In genomic region chr1:1370771-1371300, GRCh38 we compare ENCODE assay signal across 21 cellular contexts. TPM values are rescaled to one million over a fixed set of nuclear protein-coding genes. Genes with fewer than 3 reads are reported as not detected.
DNase-seq lines count a peak whose midpoint lies in the region; ATAC-seq, FAIRE-seq and TF ChIP-seq lines count a peak whose summit lies in the region.
"Had no signal": no experiment of that assay in that cellular context is flagged by ENCODE, and none has a peak within 500 bp of the region (broad histone marks: within the 10 kb centered on the region; RNA-seq: fewer than 3 reads in every experiment).

No MANE protein-coding gene starts in this region.

- H3K4me1 ChIP-seq in SK-N-SH (ENCODE audit: control insufficient read depth in 1 of 2, insufficient read depth in 2 of 2, low read depth in 1 of 2, low read length in 1 of 2) = peaks cover 0 to 23% of the 10 kb centered on the region in 2 experiments; a peak in 1 of 4 replicates
- peaks cover 0 to 19% of the 10 kb centered on the region in 2 donors for H3K4me1 ChIP-seq in kidney (ENCODE audit: control insufficient read depth in 1 of 2, insufficient read depth in 1 of 2, low read depth in 1 of 2, low read length in 2 of 2)
- H3K4me1 ChIP-seq: parathyroid adenoma had no signal

- intact Hi-C loops in natural killer cell (cut with micrococcal nuclease) = no loop called here
- intact Hi-C loops in kidney (cut with DNase I) = no loop called here

- H3K4me3 ChIP-seq in SK-N-SH (ENCODE audit: low read depth in 2 of 2, low read length in 1 of 2) (no peak overlapping the region), kidney (ENCODE audit: low read length in 2 of 2) (no peak overlapping the region)
- H3K4me3 ChIP-seq: dorsolateral prefrontal cortex, right atrium auricular region had no signal

- H2AFZ ChIP-seq in SK-N-SH (ENCODE audit: low read depth) = no peak overlapping the region
- H2AFZ ChIP-seq: parathyroid adenoma had no signal

- TF ChIP-seq CTCF in SK-N-SH (IDR thresholded peaks at IDR 0.05) (no peak), natural killer cell (IDR thresholded peaks at IDR 0.05) (no peak), kidney (IDR thresholded peaks at IDR 0.05; ENCODE audit: borderline replicate concordance, extremely low read depth, insufficient read depth) (no peak)

- FAIRE-seq in kidney (lab: Jason Lieb, UNC) = no peak
- FAIRE-seq: islet of Langerhans had no signal

- H3K36me3 ChIP-seq in SK-N-SH (replicated peaks in 1 of 2; ENCODE audit: control insufficient read depth in 1 of 2, insufficient read depth in 2 of 2, low read length in 1 of 2) (peaks cover 0 to 8% of the 10 kb centered on the region in 2 experiments), kidney (ENCODE audit: control insufficient read depth in 1 of 2, insufficient read depth in 2 of 2, low read length in 2 of 2) (no peaks in the 10 kb centered on the region)

- no peak for TF ChIP-seq EP300 in SK-N-SH (IDR thresholded peaks at IDR 0.05; ENCODE audit: borderline replicate concordance in 1 of 2, low read depth in 1 of 2, low read length in 1 of 2)

- no peak for DNase-seq in SK-N-SH
- no peak for DNase-seq in natural killer cell
- no peak for DNase-seq in natural killer cell treated with Interleukin-12 subunit alpha and Interleukin-12 subunit beta and Interleukin-15 and Interleukin-18, amount 100 ng/mL, for 72 hours (ENCODE audit: low spot score)
- peak; percentile 69 for DNase-seq in kidney
- DNase-seq in C1 segment of cervical spinal cord (lab: John Stamatoyannopoulos, UW) = no peak
- DNase-seq in AG20443 (ENCODE audit: low spot score) = no peak
- DNase-seq: 8988T, cerebellar nuclear complex, dorsolateral prefrontal cortex, NCI-H446 treated with DMSO at 0.1 percent for 48 hours, nephron progenitor cell, spleen, WERI-Rb-1 had no signal

- peak overlapping the region in 1 of 2 donors; percentile 79 for H3K27ac Mint-ChIP-seq in natural killer cell
- no peak overlapping the region for H3K27ac Mint-ChIP-seq in natural killer cell treated with Interleukin-12 subunit alpha and Interleukin-12 subunit beta and Interleukin-15 and Interleukin-18, amount 100 ng/mL, for 72 hours
- H3K27ac Mint-ChIP-seq: activated naive CD8-positive, alpha-beta T cell treated with anti-CD3 and anti-CD28 coated beads for 36 hours; nephron progenitor cell had no signal

- 73% methylated on average over 4 of the region's 16 CpGs for WGBS in SK-N-SH (ENCODE audit: low lambda C conversion rate)

- H3K9me3 Mint-ChIP-seq in natural killer cell = no peaks in the 10 kb centered on the region
- H3K9me3 Mint-ChIP-seq in natural killer cell treated with Interleukin-12 subunit alpha and Interleukin-12 subunit beta and Interleukin-15 and Interleukin-18, amount 100 ng/mL, for 72 hours = no peaks in the 10 kb centered on the region
- H3K9me3 Mint-ChIP-seq: activated naive CD8-positive, alpha-beta T cell treated with anti-CD3 and anti-CD28 coated beads for 36 hours; nephron progenitor cell had no signal

- no peaks in the 10 kb centered on the region for H3K9me2 ChIP-seq in SK-N-SH

- POLR2A ChIA-PET in SK-N-SH (lab: Yijun Ruan, JAX) = interaction anchor here (0.7 to 1.3 kb wide), 3 partner anchors 11 to 28 kb away, joined by 3 read pairs; partner anchors contain the start of gene CCNL2

- peaks cover 10 to 27% of the 10 kb centered on the region in 2 donors for H3K4me1 Mint-ChIP-seq in natural killer cell
- H3K4me1 Mint-ChIP-seq in natural killer cell treated with Interleukin-12 subunit alpha and Interleukin-12 subunit beta and Interleukin-15 and Interleukin-18, amount 100 ng/mL, for 72 hours (ENCODE audit: low read depth in 2 of 2) = peaks cover 0 to 6% of the 10 kb centered on the region in 2 donors

- no peak for TF ChIP-seq RAD21 in SK-N-SH (IDR thresholded peaks at IDR 0.05; ENCODE audit: low read length)

- H3K9ac ChIP-seq in SK-N-SH (no peak overlapping the region), kidney (ENCODE audit: low read length in 2 of 2) (no peak overlapping the region)
- H3K9ac ChIP-seq: parathyroid adenoma had no signal

- H3K27me3 Mint-ChIP-seq in natural killer cell (ENCODE audit: low read depth in 2 of 2) = no peaks in the 10 kb centered on the region
- no peaks in the 10 kb centered on the region for H3K27me3 Mint-ChIP-seq in natural killer cell treated with Interleukin-12 subunit alpha and Interleukin-12 subunit beta and Interleukin-15 and Interleukin-18, amount 100 ng/mL, for 72 hours
- H3K27me3 Mint-ChIP-seq: activated CD8-positive, alpha-beta memory T cell treated with anti-CD3 and anti-CD28 coated beads, Interleukin-2, amount 10 ng/mL, durations not matched to agents 7 days and 5 days; activated naive CD8-positive, alpha-beta T cell treated with anti-CD3 and anti-CD28 coated beads for 36 hours had no signal

- H3K79me2 ChIP-seq in SK-N-SH (ENCODE audit: insufficient read depth) = peaks cover 30% of the 10 kb centered on the region
- H3K79me2 ChIP-seq: parathyroid adenoma had no signal

- no peaks in the 10 kb centered on the region for H4K20me1 ChIP-seq in SK-N-SH (ENCODE audit: insufficient read depth)

- no peaks in the 10 kb centered on the region for H3K27me3 ChIP-seq in SK-N-SH (ENCODE audit: insufficient read depth)
- H3K27me3 ChIP-seq: dorsolateral prefrontal cortex, right atrium auricular region, spleen had no signal

- H3K27ac ChIP-seq in SK-N-SH (ENCODE audit: low read depth in 2 of 2, low read length in 1 of 2) (no peak overlapping the region), kidney (ENCODE audit: low read depth in 2 of 2, low read length in 2 of 2) (no peak overlapping the region)
- H3K27ac ChIP-seq: parathyroid adenoma, right atrium auricular region had no signal

- peak overlapping the region; percentile 32 for H3K4me3 Mint-ChIP-seq in natural killer cell
- no peak overlapping the region for H3K4me3 Mint-ChIP-seq in natural killer cell treated with Interleukin-12 subunit alpha and Interleukin-12 subunit beta and Interleukin-15 and Interleukin-18, amount 100 ng/mL, for 72 hours
- H3K4me3 Mint-ChIP-seq: nephron progenitor cell had no signal

- H3F3A ChIP-seq in SK-N-SH (replicated peaks; ENCODE audit: insufficient read depth) = peaks cover 4% of the 10 kb centered on the region

- no peaks in the 10 kb centered on the region for H3K36me3 Mint-ChIP-seq in natural killer cell
- H3K36me3 Mint-ChIP-seq in natural killer cell treated with Interleukin-12 subunit alpha and Interleukin-12 subunit beta and Interleukin-15 and Interleukin-18, amount 100 ng/mL, for 72 hours = no peaks in the 10 kb centered on the region

- CTCF ChIA-PET in SK-N-SH (lab: Yijun Ruan, JAX) = interaction anchor here (1.1 to 5.9 kb wide), 12 partner anchors 8 to 253 kb away, joined by 3 to 48 read pairs (median 5); partner anchors contain the start of genes CCNL2 and MXRA8

- H3K4me2 ChIP-seq in SK-N-SH = no peak overlapping the region

- no peaks in the 10 kb centered on the region for H3K9me3 ChIP-seq in SK-N-SH
- no peaks in the 10 kb centered on the region for H3K9me3 ChIP-seq in kidney (ENCODE audit: control insufficient read depth in 1 of 2, low read length in 2 of 2)
- H3K9me3 ChIP-seq: right atrium auricular region had no signal

- no peak for ATAC-seq in SK-N-SH treated with all-trans-retinoic acid at 6 μM for 48 hours
- ATAC-seq in natural killer cell = no peak
- no peak for ATAC-seq in natural killer cell treated with Interleukin-12 subunit alpha and Interleukin-12 subunit beta and Interleukin-15 and Interleukin-18, amount 100 ng/mL, for 72 hours
- ATAC-seq in HG02571 (IDR thresholded peaks at IDR 0.05; ENCODE audit: unreplicated experiment) = no peak

TF ChIP-seq in SK-N-SH, 30 proteins besides CTCF, POLR2A, EP300 and RAD21 (continues in another document):
- no peak for TF ChIP-seq TCF12 (IDR thresholded peaks at IDR 0.05)

RNA-seq across cellular contexts. Expression of gene AURKAIP1, which starts 4.2 kb away (rescaled TPM):
- polyA plus RNA-seq in SK-N-SH (2012; rRNA removed) (175 and 214 TPM in 2 replicates), kidney (ENCODE audit: insufficient read depth, low read depth, low replicate concordance) (359 TPM)
- 124 and 141 TPM in 2 replicates for polyA plus RNA-seq in SK-N-SH (2012; cell fraction: cytosol; rRNA removed)
- polyA plus RNA-seq in SK-N-SH (2012; cell fraction: nucleus; rRNA removed) = 147 and 267 TPM in 2 replicates
- total RNA-seq in natural killer cell (10 to 100 TPM; 60.0 to 76.3 (median 64.6) TPM), kidney (111 TPM)
- total RNA-seq in natural killer cell treated with Interleukin-12 subunit alpha and Interleukin-12 subunit beta and Interleukin-15 and Interleukin-18, amount 100 ng/mL, for 72 hours = 100 to 1,000 TPM; 106 to 216 TPM

RNA-seq across cellular contexts. Expression of gene MXRA8, which starts 12.5 kb away (rescaled TPM):
- polyA plus RNA-seq in SK-N-SH (2012; rRNA removed) (2.5 and 3.8 TPM in 2 replicates), kidney (ENCODE audit: insufficient read depth, low read depth, low replicate concordance) (64.7 TPM)
- polyA plus RNA-seq in SK-N-SH (2012; cell fraction: cytosol; rRNA removed) = 0.90 and 1.8 TPM in 2 replicates
- 14.2 and 20.4 TPM in 2 replicates for polyA plus RNA-seq in SK-N-SH (2012; cell fraction: nucleus; rRNA removed)
- total RNA-seq in natural killer cell (under 1 TPM in 1 of 3 donors, not detected in 2; 0.26 TPM), kidney (26.0 TPM)
- total RNA-seq in natural killer cell treated with Interleukin-12 subunit alpha and Interleukin-12 subunit beta and Interleukin-15 and Interleukin-18, amount 100 ng/mL, for 72 hours = not detected
- total RNA-seq: OCI-LY7 had no signal

RNA-seq across cellular contexts. Expression of gene DVL1, which starts 21.6 kb away (rescaled TPM):
- polyA plus RNA-seq in SK-N-SH (2012; rRNA removed) (31.3 and 32.0 TPM in 2 replicates), kidney (ENCODE audit: insufficient read depth, low read depth, low replicate concordance) (32.5 TPM)
- polyA plus RNA-seq in SK-N-SH (2012; cell fraction: cytosol; rRNA removed) = 7.9 and 13.4 TPM in 2 replicates
- polyA plus RNA-seq in SK-N-SH (2012; cell fraction: nucleus; rRNA removed) = 145 and 194 TPM in 2 replicates
- total RNA-seq in natural killer cell (10 to 100 TPM; 33.8 to 41.9 (median 35.6) TPM), kidney (55.0 TPM)
- total RNA-seq in natural killer cell treated with Interleukin-12 subunit alpha and Interleukin-12 subunit beta and Interleukin-15 and Interleukin-18, amount 100 ng/mL, for 72 hours = 10 to 100 TPM; 29.4 to 66.5 TPM

RNA-seq across cellular contexts. Expression of gene CCNL2, which starts 28.3 kb away (rescaled TPM):
- 362 and 475 TPM in 2 replicates for polyA plus RNA-seq in SK-N-SH (2012; rRNA removed)
- polyA plus RNA-seq in SK-N-SH (2012; cell fraction: cytosol; rRNA removed) = 51.6 and 68.2 TPM in 2 replicates
- polyA plus RNA-seq in SK-N-SH (2012; cell fraction: nucleus; rRNA removed) = 3,259 and 3,720 TPM in 2 replicates
- total RNA-seq in natural killer cell = 100 to 1,000 TPM; 253 to 281 (median 274) TPM
- 100 to 1,000 TPM; 124 to 196 TPM for total RNA-seq in natural killer cell treated with Interleukin-12 subunit alpha and Interleukin-12 subunit beta and Interleukin-15 and Interleukin-18, amount 100 ng/mL, for 72 hours
- total RNA-seq in kidney = 199 TPM
- polyA plus RNA-seq in kidney (ENCODE audit: insufficient read depth, low read depth, low replicate concordance) = 72.0 TPM

RNA-seq across cellular contexts. Expression of gene MRPL20, which starts 36.3 kb away (rescaled TPM):
- polyA plus RNA-seq in SK-N-SH (2012; rRNA removed) = 159 and 210 TPM in 2 replicates
- polyA plus RNA-seq in SK-N-SH (2012; cell fraction: cytosol; rRNA removed) = 202 and 236 TPM in 2 replicates
- polyA plus RNA-seq in SK-N-SH (2012; cell fraction: nucleus; rRNA removed) = 104 and 133 TPM in 2 replicates
- 100 to 1,000 TPM in 1 of 3 donors, 10 to 100 TPM in 2; 90.9 to 111 (median 92.7) TPM for total RNA-seq in natural killer cell
- total RNA-seq in natural killer cell treated with Interleukin-12 subunit alpha and Interleukin-12 subunit beta and Interleukin-15 and Interleukin-18, amount 100 ng/mL, for 72 hours = 100 to 1,000 TPM; 138 to 175 TPM
- total RNA-seq in kidney = 103 TPM
- polyA plus RNA-seq in kidney (ENCODE audit: insufficient read depth, low read depth, low replicate concordance) = 221 TPM

Comparison
In these comparisons a context has a peak if more than half of its experiments do, and no peak if none do; other contexts are left out.
1. RNA of gene MXRA8, which starts 12.5 kb away (total RNA-seq): 26.0 TPM in kidney (single experiment); not detected in natural killer cell treated with Interleukin-12 subunit alpha and Interleukin-12 subunit beta and Interleukin-15 and Interleukin-18, amount 100 ng/mL, for 72 hours and 0.26 TPM in natural killer cell; every median in the first group is over 10 times any median in the second.